Comparison of ENCODE assay signal across 29 cellular contexts in the genomic region with DNA sequence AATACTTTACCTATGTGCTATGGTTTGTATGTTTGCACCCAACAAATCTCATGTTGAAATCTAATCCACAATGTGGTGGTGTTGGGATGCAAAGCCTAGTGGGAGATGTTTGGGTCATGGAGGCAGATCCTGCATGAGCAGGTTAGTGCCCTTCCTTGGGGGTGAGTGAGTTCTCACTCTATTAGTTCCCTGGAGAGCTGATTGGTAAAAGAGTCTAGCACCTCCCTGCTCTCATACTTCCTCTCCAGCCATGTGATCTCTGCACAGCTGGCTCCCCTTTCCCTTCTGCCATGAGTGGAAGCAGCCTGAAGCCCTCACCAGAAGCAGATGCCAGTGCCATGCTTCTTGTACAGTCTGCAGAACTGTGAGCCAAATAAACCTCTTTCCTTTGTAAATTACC.
"Had no signal": no experiment of that assay in that cellular context is flagged by ENCODE, and none has a peak within 500 bp of the region (broad histone marks: within the 10 kb centered on the region; RNA-seq: fewer than 3 reads in every experiment).

No MANE protein-coding gene starts in this region.

- H3K27me3 ChIP-seq: brain microvascular endothelial cell, dorsolateral prefrontal cortex, esophagus muscularis mucosa, foreskin keratinocyte, gastrocnemius medialis, heart right ventricle had no signal

- H3K9me3 ChIP-seq: esophagus muscularis mucosa, gastrocnemius medialis, heart right ventricle had no signal

- ATAC-seq: activated T-cell treated with anti-CD3 and anti-CD28 coated beads, Interleukin-2, amount 50 U/mL, for 72 hours; foreskin keratinocyte; gastrocnemius medialis; heart right ventricle; WTC11 had no signal

- H3K27ac ChIP-seq: brain microvascular endothelial cell, coronary artery, esophagus muscularis mucosa, foreskin keratinocyte, gastrocnemius medialis, heart right ventricle, VCaP had no signal

- H3K36me3 ChIP-seq: brain microvascular endothelial cell, esophagus muscularis mucosa, gastrocnemius medialis, heart right ventricle had no signal

- DNase-seq: activated CD4-positive, alpha-beta memory T cell treated with anti-CD3 and anti-CD28 coated beads, Interleukin-2, amount 10 ng/mL, durations not matched to agents 7 days and 5 days; activated CD4-positive, alpha-beta T cell treated with anti-CD3 and anti-CD28 coated beads for 1 hour; activated CD4-positive, alpha-beta T cell treated with anti-CD3 and anti-CD28 coated beads for 4 hours; activated CD4-positive, alpha-beta T cell treated with anti-CD3 and anti-CD28 coated beads, Interleukin-2, amount 10 ng/mL, durations not matched to agents 7 days and 5 days; activated CD4-positive, alpha-beta T cell treated with anti-CD3 and anti-CD28 coated beads, Interleukin-2, amount 50 U/mL, for 4 hours; activated CD8-positive, alpha-beta memory T cell treated with anti-CD3 and anti-CD28 coated beads, Interleukin-2, amount 50 U/mL, for 48 hours; activated gamma-delta T cell; activated naive CD4-positive, alpha-beta T cell; activated naive CD4-positive, alpha-beta T cell treated with anti-CD3 and anti-CD28 coated beads, Interleukin-2, amount 50 U/mL, for 16 hours; activated T-cell treated with anti-CD3 and anti-CD28 coated beads for 4 hours; activated T-cell treated with anti-CD3 and anti-CD28 coated beads, Interleukin-2, amount 50 U/mL, for 24 hours; activated T-cell treated with anti-CD3 and anti-CD28 coated beads, Interleukin-2, amount 50 U/mL, for 72 hours; amniotic stem cell; anterior cingulate cortex; brain microvascular endothelial cell; dorsolateral prefrontal cortex; effector memory CD4-positive, alpha-beta T cell; endodermal cell; erythroblast; foreskin keratinocyte; gastrocnemius medialis; heart right ventricle had no signal

- FAIRE-seq: astrocyte, bronchial epithelial cell, TTC549 had no signal

- H3K4me3 ChIP-seq: coronary artery, dorsolateral prefrontal cortex, esophagus muscularis mucosa, gastrocnemius medialis, heart right ventricle had no signal
